8 cellular contexts compared by ENCODE assay signal in genomic region chr17:38702900-38703741, GRCh38. TPM values are rescaled to one million over a fixed set of nuclear protein-coding genes. Genes with fewer than 3 reads are reported as not detected.
A peak's percentile ranks its signal among the peaks of the same experiment; 100 is the strongest.
DNase-seq lines count a peak whose midpoint lies in the region; ATAC-seq and TF ChIP-seq lines count a peak whose summit lies in the region.

No MANE protein-coding gene starts in this region.

- no peak for ATAC-seq in naive B cell (ENCODE audit: low read depth in 2 of 2)
- no peak for ATAC-seq in aorta (ENCODE audit: low FRiP score)
- no peak for ATAC-seq in GM18858 (IDR thresholded peaks at IDR 0.05; ENCODE audit: unreplicated experiment)

- H3K27ac Mint-ChIP-seq in naive B cell = peak overlapping the region; percentile 97 to 98 (median 97)

- H3K36me3 Mint-ChIP-seq in naive B cell = no peaks in the 10 kb centered on the region

- H2AFZ ChIP-seq in SU-DHL-6 (ENCODE audit: low read depth, low read length, severe bottlenecking) = peak overlapping the region; percentile 70

- H3F3A ChIP-seq in SU-DHL-6 (ENCODE audit: insufficient read depth) = peaks cover 40% of the 10 kb centered on the region

- DNase-seq in NCI-H748 (lab: John Stamatoyannopoulos, UW; ENCODE audit: unreplicated experiment) (peak; percentile 42), NCI-H748 treated with DMSO at 0.1 percent for 48 hours (lab: John Stamatoyannopoulos, UW) (no peak), naive B cell (no peak), aorta (no peak), AG20443 (ENCODE audit: low spot score) (no peak)
- no peak for DNase-seq in effector memory CD4-positive, alpha-beta T cell

- no peaks in the 10 kb centered on the region for H3K9me3 ChIP-seq in SU-DHL-6 (ENCODE audit: insufficient read depth, low read length)
- H3K9me3 ChIP-seq in effector memory CD4-positive, alpha-beta T cell (ENCODE audit: control insufficient read depth, low read length) = no peaks in the 10 kb centered on the region
- no peaks in the 10 kb centered on the region for H3K9me3 ChIP-seq in aorta (ENCODE audit: control insufficient read depth, low read length)

- H3K27me3 ChIP-seq in SU-DHL-6 (ENCODE audit: low read length) (no peaks in the 10 kb centered on the region), aorta (ENCODE audit: control insufficient read depth in 1 of 2, insufficient read depth in 2 of 2, low read length in 1 of 2) (no peaks in the 10 kb centered on the region)
- no peaks in the 10 kb centered on the region for H3K27me3 ChIP-seq in effector memory CD4-positive, alpha-beta T cell (replicated peaks; ENCODE audit: control insufficient read depth, insufficient read depth, low read length, poor library complexity, severe bottlenecking)

- peak overlapping the region; percentile 87 for H3K27ac ChIP-seq in SU-DHL-6 (ENCODE audit: low read depth, low read length)
- H3K27ac ChIP-seq in effector memory CD4-positive, alpha-beta T cell (ENCODE audit: insufficient read depth, low read length, poor library complexity, severe bottlenecking) = peak overlapping the region; percentile 92
- H3K27ac ChIP-seq in aorta (ENCODE audit: low read depth in 1 of 2, low read length in 2 of 2) = peak overlapping the region in 1 of 2 donors; percentile 38

- peaks cover 32% of the 10 kb centered on the region for H3K4me1 ChIP-seq in effector memory CD4-positive, alpha-beta T cell (ENCODE audit: control insufficient read depth, insufficient read depth, low read length, poor library complexity, severe bottlenecking)
- H3K4me1 ChIP-seq in aorta (ENCODE audit: control insufficient read depth in 1 of 2, insufficient read depth in 2 of 2, low read length in 2 of 2) = peaks cover 0 to 3% of the 10 kb centered on the region in 2 donors

- peaks cover 50 to 61% (median 58%) of the 10 kb centered on the region in 3 donors for H3K4me1 Mint-ChIP-seq in naive B cell

- no peak for TF ChIP-seq CTCF in SU-DHL-6 (IDR thresholded peaks at IDR 0.05; ENCODE audit: insufficient read depth, low read length, poor library complexity, severe bottlenecking)

- no peaks in the 10 kb centered on the region for H3K27me3 Mint-ChIP-seq in naive B cell

- no peaks in the 10 kb centered on the region for H3K9me3 Mint-ChIP-seq in naive B cell

- peak overlapping the region; percentile 93 for H3K9ac ChIP-seq in SU-DHL-6 (ENCODE audit: low read length)

- H3K36me3 ChIP-seq in SU-DHL-6 (ENCODE audit: low read length) (no peaks in the 10 kb centered on the region), aorta (ENCODE audit: control insufficient read depth in 1 of 2, insufficient read depth in 2 of 2, low read length in 1 of 2) (no peaks in the 10 kb centered on the region)
- no peaks in the 10 kb centered on the region for H3K36me3 ChIP-seq in effector memory CD4-positive, alpha-beta T cell (ENCODE audit: control insufficient read depth, insufficient read depth, low read length)

- intact Hi-C loops in aorta (cut with DNase I) = no loop called here

- 1% methylated on average over 57 of the region's 57 CpGs for WGBS in aorta, 2 donors

- peak overlapping the region; percentile 83 for H3K4me2 ChIP-seq in SU-DHL-6 (ENCODE audit: low read depth, low read length, poor library complexity, severe bottlenecking)

- H3K79me2 ChIP-seq in SU-DHL-6 (ENCODE audit: insufficient read depth, low read length) = peaks cover 32% of the 10 kb centered on the region

- H3K4me3 Mint-ChIP-seq in naive B cell = peak overlapping the region; percentile 86 to 99 (median 97)

- H4K20me1 ChIP-seq in SU-DHL-6 (ENCODE audit: low read depth, low read length) = no peaks in the 10 kb centered on the region

- no peaks in the 10 kb centered on the region for H3K9me2 ChIP-seq in SU-DHL-6 (replicated peaks; ENCODE audit: insufficient read depth, low read length)

- H3K4me3 ChIP-seq in SU-DHL-6 (ENCODE audit: insufficient read depth, low read length, poor library complexity, severe bottlenecking) (peak overlapping the region; percentile 83), aorta (ENCODE audit: low read length in 2 of 2) (peak overlapping the region; percentile 85 to 87)
- peak overlapping the region; percentile 97 for H3K4me3 ChIP-seq in effector memory CD4-positive, alpha-beta T cell (ENCODE audit: insufficient read depth, low read depth, low read length, poor library complexity, severe bottlenecking)

RNA-seq across cellular contexts. Expression of gene MLLT6, which starts 2.0 kb away (rescaled TPM):
- 1 to 10 TPM; 1.7 to 9.0 (median 4.7) TPM for polyA plus RNA-seq in naive B cell (ENCODE audit: low read depth in 6 of 6)
- 100 to 1,000 TPM; 124 to 195 TPM for total RNA-seq in aorta
- polyA plus RNA-seq in aorta = 10 to 100 TPM; 28.7 to 70.1 TPM

RNA-seq across cellular contexts. Expression of gene CISD3, which starts 27.0 kb away (rescaled TPM):
- polyA plus RNA-seq in naive B cell (ENCODE audit: low read depth in 6 of 6) = 10 to 100 TPM; 19.1 to 31.5 (median 21.2) TPM
- total RNA-seq in aorta = 10 to 100 TPM; 18.3 to 18.8 TPM
- 10 to 100 TPM; 42.4 to 59.0 TPM for polyA plus RNA-seq in aorta

RNA-seq across cellular contexts. Expression of gene EPOP, which starts 28.4 kb away (rescaled TPM):
- polyA plus RNA-seq in naive B cell (ENCODE audit: low read depth in 6 of 6) (not detected), aorta (under 1 TPM in 1 of 2 donors, not detected in 1; 0.64 TPM)
- total RNA-seq in aorta = 1 to 10 TPM; 1.3 to 1.5 TPM

RNA-seq across cellular contexts. Expression of gene PCGF2, which starts 45.0 kb away (rescaled TPM):
- polyA plus RNA-seq in naive B cell (ENCODE audit: low read depth in 6 of 6) (not detected), aorta (10 to 100 TPM; 32.8 to 33.2 TPM)
- total RNA-seq in aorta = 10 to 100 TPM; 61.4 to 75.5 TPM

RNA-seq across cellular contexts. Expression of gene PSMB3, which starts 49.4 kb away (rescaled TPM):
- 100 to 1,000 TPM; 326 to 642 (median 411) TPM for polyA plus RNA-seq in naive B cell (ENCODE audit: low read depth in 6 of 6)
- 100 to 1,000 TPM in 1 of 2 donors, 10 to 100 TPM in 1; 99.9 to 109 TPM for total RNA-seq in aorta
- polyA plus RNA-seq in aorta = 100 to 1,000 TPM; 164 to 183 TPM
